In genomic region chrX:41449138-41449537, GRCh38 we compare ENCODE assay signal across 12 cellular contexts. TPM values are rescaled to one million over a fixed set of nuclear protein-coding genes. Genes with fewer than 3 reads are reported as not detected.
DNase-seq lines count a peak whose midpoint lies in the region; ATAC-seq, FAIRE-seq and TF ChIP-seq lines count a peak whose summit lies in the region.
"Had no signal": no experiment of that assay in that cellular context is flagged by ENCODE, and none has a peak within 500 bp of the region (broad histone marks: within the 10 kb centered on the region; RNA-seq: fewer than 3 reads in every experiment).

No MANE protein-coding gene starts in this region.

- H3K9me3 ChIP-seq in HEK293 (ENCODE audit: control insufficient read depth, insufficient read depth, low read depth, low read length) (peaks cover 2% of the 10 kb centered on the region; the same call in 1 of the 2 replicates), mammary epithelial cell (replicated peaks; ENCODE audit: insufficient read depth, low read length) (no peaks in the 10 kb centered on the region), left lung (no peaks in the 10 kb centered on the region)

- H3K4me3 ChIP-seq in HEK293 (ENCODE audit: low read depth, low read length), result no peak overlapping the region
- no peak overlapping the region for H3K4me3 ChIP-seq in mammary epithelial cell (replicated peaks in 1 of 3; ENCODE audit: insufficient read depth in 1 of 3, low read depth in 2 of 3, low read length in 3 of 3)
- H3K4me3 ChIP-seq in rectal smooth muscle tissue (ENCODE audit: low read length), result no peak overlapping the region
- H3K4me3 ChIP-seq in left lung, result no peak overlapping the region

- no peak for ATAC-seq in left lung
- ATAC-seq: effector memory CD8-positive, alpha-beta T cell had no signal

- FAIRE-seq in D721Med (lab: Jason Lieb, UNC), result no peak

- H3K27ac ChIP-seq in HEK293 (ENCODE audit: extremely low read depth, low read depth, low read length) (peak overlapping the region; percentile 51), mammary epithelial cell (ENCODE audit: insufficient read depth, low read depth, low read length) (no peak overlapping the region), rectal smooth muscle tissue (ENCODE audit: low read depth, low read length) (peak overlapping the region; percentile 27), left lung (peak overlapping the region in 1 of 2 donors; percentile 41)

- in situ Hi-C loops in mammary epithelial cell (cut with MboI; ENCODE audit: low sequenced_read_pairs in 2 of 2), result no loop called here

- H3K4me1 ChIP-seq in HEK293 (ENCODE audit: control insufficient read depth, insufficient read depth, low read length) (peaks cover 17% of the 10 kb centered on the region), mammary epithelial cell (ENCODE audit: insufficient read depth, low read length) (no peaks in the 10 kb centered on the region), rectal smooth muscle tissue (ENCODE audit: control insufficient read depth, insufficient read depth, low read length) (no peaks in the 10 kb centered on the region), left lung (peaks cover 0 to 8% of the 10 kb centered on the region in 2 donors)

- WGBS in mammary epithelial cell (ENCODE audit: low coverage, missing lambda C conversion rate), result 34% methylated on average over 6 of the region's 6 CpGs

- H3K79me2 ChIP-seq in mammary epithelial cell (ENCODE audit: insufficient read depth, low read length), result no peaks in the 10 kb centered on the region

- dilution Hi-C loops in mammary epithelial cell (cut with HindIII; ENCODE audit: low sequenced_read_pairs), result no loop called here

- H3K9ac ChIP-seq in mammary epithelial cell (ENCODE audit: insufficient read depth, low read length), result peak overlapping the region; percentile 1
- H3K9ac ChIP-seq in rectal smooth muscle tissue (ENCODE audit: low read length), result no peak overlapping the region

- CTCF ChIA-PET in HEK293 (lab: Yijun Ruan, JAX) (interaction anchor here (0.6 kb wide), 1 partner anchor 84 kb away, joined by 5 read pairs; no protein-coding TSS in a partner anchor), mammary epithelial cell (lab: Charles Lee; ENCODE audit: low non-redundant PET) (no interaction called here)

- H3K27me3 ChIP-seq in mammary epithelial cell (ENCODE audit: insufficient read depth, low read length) (peaks cover 3% of the 10 kb centered on the region), rectal smooth muscle tissue (ENCODE audit: control insufficient read depth, insufficient read depth, low read length) (peaks cover 3% of the 10 kb centered on the region), left lung (no peaks in the 10 kb centered on the region)

- no peaks in the 10 kb centered on the region for H3K36me3 ChIP-seq in HEK293 (ENCODE audit: control insufficient read depth in 2 of 2, insufficient read depth in 1 of 2, low read length in 2 of 2)
- no peaks in the 10 kb centered on the region for H3K36me3 ChIP-seq in mammary epithelial cell (ENCODE audit: insufficient read depth, low read length)
- H3K36me3 ChIP-seq in rectal smooth muscle tissue (ENCODE audit: control insufficient read depth, insufficient read depth, low read length), result no peaks in the 10 kb centered on the region
- no peaks in the 10 kb centered on the region for H3K36me3 ChIP-seq in left lung

- no peaks in the 10 kb centered on the region for H4K20me1 ChIP-seq in mammary epithelial cell (ENCODE audit: insufficient read depth, low read length)

- intact Hi-C loops in mammary epithelial cell (cut with micrococcal nuclease), result no loop called here
- intact Hi-C loops in left lung (cut with DNase I), result no loop called here

- peak overlapping the region; percentile 84 for H2AFZ ChIP-seq in mammary epithelial cell (ENCODE audit: low read depth, low read length)

- POLR2A ChIA-PET in HEK293 (lab: Yijun Ruan, JAX), result interaction anchor here (2.8 kb wide), 1 partner anchor 116 kb away, joined by 18 read pairs; the partner anchor contains the start of gene DDX3X

- no peak for TF ChIP-seq CTCF in HEK293 (tag by site-specific recombination; IDR thresholded peaks at IDR 0.05)
- no peak for TF ChIP-seq CTCF in mammary epithelial cell (conservative IDR thresholded peaks at IDR 0.05 in 1 of 2, IDR thresholded peaks at IDR 0.05 in 1 of 2; ENCODE audit: extremely low read depth in 1 of 2, insufficient read depth in 1 of 2, low read depth in 1 of 2, low read length in 2 of 2)
- no peak for TF ChIP-seq CTCF in D721Med (IDR thresholded peaks at IDR 0.05; ENCODE audit: insufficient read depth, missing control alignments)
- no peak for TF ChIP-seq CTCF in left lung (IDR thresholded peaks at IDR 0.05)

- no TSS peak for BruUV-seq in mammary epithelial cell (replicated peaks; lab: Mats Ljungman, UMichigan)

- DNase-seq in NCI-H69 (lab: John Stamatoyannopoulos, UW) (peak; percentile 8), mammary epithelial cell (no peak), D721Med (ENCODE audit: insufficient read length, low spot score) (no peak), left lung (no peak)
- no peak for DNase-seq in effector CD4-positive, alpha-beta T cell
- DNase-seq: activated CD4-positive, CD25-positive, alpha-beta regulatory T cell; activated naive CD4-positive, alpha-beta T cell treated with Interleukin-2 at 50 U/mL for 16 hours; effector memory CD8-positive, alpha-beta T cell; NCI-H82 had no signal

- peak overlapping the region; percentile 62 for H3K4me2 ChIP-seq in mammary epithelial cell (ENCODE audit: insufficient read depth, low read depth, low read length)

TF ChIP-seq in HEK293, 187 proteins besides CTCF, POLR2A, EP300 and RAD21:
- TF ChIP-seq ZEB2 (tag by site-specific recombination; IDR thresholded peaks at IDR 0.05) (no peak), ZNF837 (tag by site-specific recombination; IDR thresholded peaks at IDR 0.05) (no peak)

RNA-seq across cellular contexts. Expression of gene NYX, which starts 2.0 kb away (rescaled TPM):
- total RNA-seq in mammary epithelial cell, result not detected
- not detected for polyA plus RNA-seq in mammary epithelial cell
- not detected for polyA minus RNA-seq in mammary epithelial cell
- not detected for total RNA-seq in left lung
- polyA plus RNA-seq: neural cell had no signal
